1 cellular context compared by ENCODE assay signal in the genomic region with DNA sequence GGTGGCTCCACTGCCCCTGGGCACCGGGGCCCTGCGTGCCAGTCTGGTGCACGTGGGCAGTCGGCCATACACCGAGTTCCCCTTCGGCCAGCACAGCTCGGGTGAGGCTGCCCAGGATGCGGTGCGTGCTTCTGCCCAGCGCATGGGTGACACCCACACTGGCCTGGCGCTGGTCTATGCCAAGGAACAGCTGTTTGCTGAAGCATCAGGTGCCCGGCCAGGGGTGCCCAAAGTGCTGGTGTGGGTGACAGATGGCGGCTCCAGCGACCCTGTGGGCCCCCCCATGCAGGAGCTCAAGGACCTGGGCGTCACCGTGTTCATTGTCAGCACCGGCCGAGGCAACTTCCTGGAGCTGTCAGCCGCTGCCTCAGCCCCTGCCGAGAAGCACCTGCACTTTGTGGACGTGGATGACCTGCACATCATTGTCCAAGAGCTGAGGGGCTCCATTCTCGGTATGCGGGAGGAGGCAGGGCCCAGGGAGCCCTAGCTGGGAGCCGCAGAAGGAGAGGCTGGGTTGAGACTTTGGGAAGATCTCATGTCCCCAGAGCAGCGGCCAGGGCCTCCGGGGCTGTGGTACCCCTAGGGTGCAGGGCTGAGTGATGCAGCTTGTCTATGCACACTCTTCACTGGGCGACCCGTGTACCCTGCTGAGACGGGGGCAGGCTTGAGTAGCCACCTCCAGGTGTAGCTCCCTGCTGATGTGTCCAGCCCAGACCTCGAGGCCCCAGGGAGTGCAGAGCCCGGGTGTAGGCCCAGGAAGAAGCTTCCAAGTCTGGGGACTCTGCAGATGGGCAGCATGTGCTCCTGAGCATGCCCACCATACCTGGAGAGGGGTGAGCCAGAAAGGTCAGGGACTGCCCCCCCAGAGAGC.
A peak's percentile ranks its signal among the peaks of the same experiment; 100 is the strongest.
TF ChIP-seq lines count a peak whose summit lies in the region.

No MANE protein-coding gene starts in this region.

TF ChIP-seq in liver, 16 proteins besides CTCF, POLR2A, EP300 and RAD21 (continued from another document):
- TF ChIP-seq, protein P1, sequence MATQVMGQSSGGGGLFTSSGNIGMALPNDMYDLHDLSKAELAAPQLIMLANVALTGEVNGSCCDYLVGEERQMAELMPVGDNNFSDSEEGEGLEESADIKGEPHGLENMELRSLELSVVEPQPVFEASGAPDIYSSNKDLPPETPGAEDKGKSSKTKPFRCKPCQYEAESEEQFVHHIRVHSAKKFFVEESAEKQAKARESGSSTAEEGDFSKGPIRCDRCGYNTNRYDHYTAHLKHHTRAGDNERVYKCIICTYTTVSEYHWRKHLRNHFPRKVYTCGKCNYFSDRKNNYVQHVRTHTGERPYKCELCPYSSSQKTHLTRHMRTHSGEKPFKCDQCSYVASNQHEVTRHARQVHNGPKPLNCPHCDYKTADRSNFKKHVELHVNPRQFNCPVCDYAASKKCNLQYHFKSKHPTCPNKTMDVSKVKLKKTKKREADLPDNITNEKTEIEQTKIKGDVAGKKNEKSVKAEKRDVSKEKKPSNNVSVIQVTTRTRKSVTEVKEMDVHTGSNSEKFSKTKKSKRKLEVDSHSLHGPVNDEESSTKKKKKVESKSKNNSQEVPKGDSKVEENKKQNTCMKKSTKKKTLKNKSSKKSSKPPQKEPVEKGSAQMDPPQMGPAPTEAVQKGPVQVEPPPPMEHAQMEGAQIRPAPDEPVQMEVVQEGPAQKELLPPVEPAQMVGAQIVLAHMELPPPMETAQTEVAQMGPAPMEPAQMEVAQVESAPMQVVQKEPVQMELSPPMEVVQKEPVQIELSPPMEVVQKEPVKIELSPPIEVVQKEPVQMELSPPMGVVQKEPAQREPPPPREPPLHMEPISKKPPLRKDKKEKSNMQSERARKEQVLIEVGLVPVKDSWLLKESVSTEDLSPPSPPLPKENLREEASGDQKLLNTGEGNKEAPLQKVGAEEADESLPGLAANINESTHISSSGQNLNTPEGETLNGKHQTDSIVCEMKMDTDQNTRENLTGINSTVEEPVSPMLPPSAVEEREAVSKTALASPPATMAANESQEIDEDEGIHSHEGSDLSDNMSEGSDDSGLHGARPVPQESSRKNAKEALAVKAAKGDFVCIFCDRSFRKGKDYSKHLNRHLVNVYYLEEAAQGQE (IDR thresholded peaks at IDR 0.05), result no peak
- TF ChIP-seq RXRA (IDR thresholded peaks at IDR 0.05) (peak in 1 of 2 donors; percentile 38), FOXA1 (IDR thresholded peaks at IDR 0.05) (no peak), HNF4G (IDR thresholded peaks at IDR 0.05) (no peak), TAF1 (conservative IDR thresholded peaks at IDR 0.05) (no peak), YY1 (IDR thresholded peaks at IDR 0.05) (no peak), FOXA2 (IDR thresholded peaks at IDR 0.05) (no peak), SP1 (IDR thresholded peaks at IDR 0.05) (no peak), HNF4A (conservative IDR thresholded peaks at IDR 0.05) (peak in 1 of 2 donors; percentile 25), JUND (IDR thresholded peaks at IDR 0.05) (no peak), GABPA (IDR thresholded peaks at IDR 0.05 in 1 of 2, conservative IDR thresholded peaks at IDR 0.05 in 1 of 2) (peak in 1 of 2 donors; percentile 18)
- TF ChIP-seq, protein P2, sequence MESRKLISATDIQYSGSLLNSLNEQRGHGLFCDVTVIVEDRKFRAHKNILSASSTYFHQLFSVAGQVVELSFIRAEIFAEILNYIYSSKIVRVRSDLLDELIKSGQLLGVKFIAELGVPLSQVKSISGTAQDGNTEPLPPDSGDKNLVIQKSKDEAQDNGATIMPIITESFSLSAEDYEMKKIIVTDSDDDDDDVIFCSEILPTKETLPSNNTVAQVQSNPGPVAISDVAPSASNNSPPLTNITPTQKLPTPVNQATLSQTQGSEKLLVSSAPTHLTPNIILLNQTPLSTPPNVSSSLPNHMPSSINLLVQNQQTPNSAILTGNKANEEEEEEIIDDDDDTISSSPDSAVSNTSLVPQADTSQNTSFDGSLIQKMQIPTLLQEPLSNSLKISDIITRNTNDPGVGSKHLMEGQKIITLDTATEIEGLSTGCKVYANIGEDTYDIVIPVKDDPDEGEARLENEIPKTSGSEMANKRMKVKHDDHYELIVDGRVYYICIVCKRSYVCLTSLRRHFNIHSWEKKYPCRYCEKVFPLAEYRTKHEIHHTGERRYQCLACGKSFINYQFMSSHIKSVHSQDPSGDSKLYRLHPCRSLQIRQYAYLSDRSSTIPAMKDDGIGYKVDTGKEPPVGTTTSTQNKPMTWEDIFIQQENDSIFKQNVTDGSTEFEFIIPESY (IDR thresholded peaks at IDR 0.05), result no peak
- TF ChIP-seq, protein P3, sequence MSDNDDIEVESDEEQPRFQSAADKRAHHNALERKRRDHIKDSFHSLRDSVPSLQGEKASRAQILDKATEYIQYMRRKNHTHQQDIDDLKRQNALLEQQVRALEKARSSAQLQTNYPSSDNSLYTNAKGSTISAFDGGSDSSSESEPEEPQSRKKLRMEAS (IDR thresholded peaks at IDR 0.05), result no peak
